ENCODE assay signal across 8 cellular contexts in the genomic region with DNA sequence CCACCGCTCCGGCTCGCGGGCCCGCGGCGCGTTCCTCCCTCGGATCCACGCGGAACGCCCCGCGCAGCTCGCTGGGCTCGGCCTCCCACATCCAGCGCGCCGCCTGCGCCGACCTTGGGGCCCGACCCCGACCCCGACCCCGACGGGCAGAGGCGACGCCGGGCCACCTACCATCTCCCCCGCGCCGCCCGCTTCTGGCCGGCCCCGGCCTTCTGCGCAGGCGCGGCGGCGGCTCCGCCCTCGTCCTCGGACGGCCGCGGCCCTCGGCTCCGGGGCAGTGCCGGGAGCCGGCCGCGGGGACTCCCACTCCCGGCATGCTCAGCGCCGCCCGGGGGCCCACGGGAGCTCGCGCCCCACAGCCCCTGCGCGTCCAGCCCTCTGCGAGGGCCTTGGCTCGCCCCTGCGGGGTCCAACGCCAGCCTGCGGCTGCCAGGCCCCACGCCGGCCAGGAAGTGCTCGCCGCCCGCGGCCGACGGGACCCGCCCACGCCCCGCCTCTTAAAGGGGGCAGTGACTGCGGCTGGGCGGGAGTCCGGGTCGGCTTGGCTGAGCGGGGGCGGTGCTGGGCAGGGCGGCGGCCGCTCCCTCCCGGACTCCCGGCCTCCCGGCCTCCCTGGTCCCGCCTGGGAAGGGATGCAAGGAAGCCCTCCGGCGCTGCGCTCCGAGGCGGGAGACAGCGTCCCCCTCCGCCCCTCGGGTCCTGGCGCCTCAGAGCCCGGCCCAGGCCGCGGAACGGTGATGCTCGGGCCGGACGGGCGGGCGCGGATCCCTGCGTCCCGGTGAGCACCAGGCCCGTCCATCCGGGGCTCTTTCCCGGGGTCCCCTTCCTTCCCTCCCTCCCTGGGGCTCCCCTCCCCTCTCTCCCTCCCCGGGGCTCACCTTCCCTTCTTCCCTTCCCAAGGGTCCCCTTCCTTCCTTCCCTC. TPM values are rescaled to one million over a fixed set of nuclear protein-coding genes. Genes with fewer than 3 reads are reported as not detected.
DNase-seq lines count a peak whose midpoint lies in the region; ATAC-seq and TF ChIP-seq lines count a peak whose summit lies in the region.

A gene (minus strand): TSS at position 216 of the 922 bp plus-strand sequence. CDS start 42 bp downstream, at position 174.

- intact Hi-C loops in esophagus squamous epithelium (cut with DNase I): no loop called here

- DNase-seq in DMS 273 (lab: John Stamatoyannopoulos, UW; ENCODE audit: unreplicated experiment): peak; percentile 90
- peak in 72 of 76 experiments; percentile 16 to 90 (median 77) for DNase-seq in HUDEP-2 (lab: John Stamatoyannopoulos, UW; ENCODE audit: unreplicated experiment in 76 of 76)
- DNase-seq in activated T-cell treated with anti-CD3 and anti-CD28 coated beads, Interleukin-2, amount 50 U/mL, for 4 hours: peak; percentile 53
- DNase-seq in esophagus squamous epithelium (lab: John Stamatoyannopoulos, UW): peak; percentile 27
- peak; percentile 86 for DNase-seq in naive B cell
- peak; percentile 85 to 96 for DNase-seq in stimulated activated effector memory CD8-positive, alpha-beta T cell treated with anti-CD3 and anti-CD28 coated beads, Interleukin-12 subunit alpha, Interleukin-12 subunit beta, amount 100 ng/mL, for 72 hours (ENCODE audit: low spot score in 2 of 2)

- peak within 1 kb of the TSS; percentile 93 for H3K4me3 Mint-ChIP-seq in activated T-cell treated with anti-CD3 and anti-CD28 coated beads, Interleukin-2, amount 50 U/mL, for 4 hours
- peak within 1 kb of the TSS; percentile 87 to 95 (median 90) for H3K4me3 Mint-ChIP-seq in naive B cell
- H3K4me3 Mint-ChIP-seq in stimulated activated effector memory CD8-positive, alpha-beta T cell treated with anti-CD3 and anti-CD28 coated beads, Interleukin-12 subunit alpha, Interleukin-12 subunit beta, amount 100 ng/mL, for 72 hours: peak within 1 kb of the TSS; percentile 83

- H3K27ac ChIP-seq in esophagus squamous epithelium: peak within 1 kb of the TSS; percentile 88 to 94 (median 92)

- no peaks in the 10 kb centered on the region for H3K27me3 Mint-ChIP-seq in activated T-cell treated with anti-CD3 and anti-CD28 coated beads, Interleukin-2, amount 50 U/mL, for 4 hours (ENCODE audit: low read depth)
- no peaks in the 10 kb centered on the region for H3K27me3 Mint-ChIP-seq in naive B cell

- 0 to 4% methylated on average over 5 to 10 of the region's 115 CpGs for WGBS in esophagus squamous epithelium, 2 donors

- TF ChIP-seq CTCF in esophagus squamous epithelium (IDR thresholded peaks at IDR 0.05): peak in 1 of 6 experiments; percentile 22

- peaks cover 30 to 78% (median 32%) of the 10 kb centered on the region in 3 donors for H3K4me1 ChIP-seq in esophagus squamous epithelium

- peak within 1 kb of the TSS in 5 of 6 donors; percentile 58 to 94 (median 80) for H3K27ac Mint-ChIP-seq in naive B cell
- H3K27ac Mint-ChIP-seq in stimulated activated effector memory CD8-positive, alpha-beta T cell treated with anti-CD3 and anti-CD28 coated beads, Interleukin-12 subunit alpha, Interleukin-12 subunit beta, amount 100 ng/mL, for 72 hours: peak within 1 kb of the TSS; percentile 77

- H3K36me3 ChIP-seq in esophagus squamous epithelium: peaks cover 3 to 9% (median 4%) of the 10 kb centered on the region in 3 donors

- H3K9me3 Mint-ChIP-seq in activated T-cell treated with anti-CD3 and anti-CD28 coated beads, Interleukin-2, amount 50 U/mL, for 4 hours: no peaks in the 10 kb centered on the region
- no peaks in the 10 kb centered on the region for H3K9me3 Mint-ChIP-seq in naive B cell
- H3K9me3 Mint-ChIP-seq in stimulated activated effector memory CD8-positive, alpha-beta T cell treated with anti-CD3 and anti-CD28 coated beads, Interleukin-12 subunit alpha, Interleukin-12 subunit beta, amount 100 ng/mL, for 72 hours: no peaks in the 10 kb centered on the region

- peaks cover 6% of the 10 kb centered on the region for H3K36me3 Mint-ChIP-seq in activated T-cell treated with anti-CD3 and anti-CD28 coated beads, Interleukin-2, amount 50 U/mL, for 4 hours (ENCODE audit: insufficient read depth)
- peaks cover 0 to 5% of the 10 kb centered on the region in 2 donors for H3K36me3 Mint-ChIP-seq in naive B cell
- H3K36me3 Mint-ChIP-seq in stimulated activated effector memory CD8-positive, alpha-beta T cell treated with anti-CD3 and anti-CD28 coated beads, Interleukin-12 subunit alpha, Interleukin-12 subunit beta, amount 100 ng/mL, for 72 hours: peaks cover 26% of the 10 kb centered on the region

- peak in 3 of 4 donors; percentile 40 to 84 (median 79) for TF ChIP-seq POLR2A in esophagus squamous epithelium (IDR thresholded peaks at IDR 0.05)

- H3K4me1 Mint-ChIP-seq in activated T-cell treated with anti-CD3 and anti-CD28 coated beads, Interleukin-2, amount 50 U/mL, for 4 hours (ENCODE audit: low read depth): peaks cover 60% of the 10 kb centered on the region
- peaks cover 28 to 52% (median 51%) of the 10 kb centered on the region in 3 donors for H3K4me1 Mint-ChIP-seq in naive B cell
- peaks cover 54% of the 10 kb centered on the region for H3K4me1 Mint-ChIP-seq in stimulated activated effector memory CD8-positive, alpha-beta T cell treated with anti-CD3 and anti-CD28 coated beads, Interleukin-12 subunit alpha, Interleukin-12 subunit beta, amount 100 ng/mL, for 72 hours

- H3K27me3 ChIP-seq in esophagus squamous epithelium: no peaks in the 10 kb centered on the region

- ATAC-seq in GM21390 (IDR thresholded peaks at IDR 0.05; ENCODE audit: unreplicated experiment): peak; percentile 80
- ATAC-seq in activated T-cell treated with anti-CD3 and anti-CD28 coated beads, Interleukin-2, amount 50 U/mL, for 4 hours: peak; percentile 78 to 81
- peak; percentile 76 to 80 for ATAC-seq in naive B cell (ENCODE audit: low read depth in 2 of 2)
- peak; percentile 83 for ATAC-seq in stimulated activated effector memory CD8-positive, alpha-beta T cell treated with anti-CD3 and anti-CD28 coated beads, Interleukin-12 subunit alpha, Interleukin-12 subunit beta, amount 100 ng/mL, for 72 hours

- H3K9me3 ChIP-seq in esophagus squamous epithelium: no peaks in the 10 kb centered on the region

- peak within 1 kb of the TSS; percentile 83 to 95 (median 90) for H3K4me3 ChIP-seq in esophagus squamous epithelium

TF ChIP-seq in PFSK-1, 5 proteins besides CTCF, POLR2A, EP300 and RAD21:
- peak; percentile 53; the same call in 1 of the 2 replicates for TF ChIP-seq TAF1 (IDR thresholded peaks at IDR 0.05; ENCODE audit: borderline replicate concordance, insufficient read depth, low read length)
- peak; percentile 47 for TF ChIP-seq POLR2AphosphoS5 (IDR thresholded peaks at IDR 0.05; ENCODE audit: low read depth, low read length)
- no peak; the same call in 1 of the 2 replicates for TF ChIP-seq SIN3A (IDR thresholded peaks at IDR 0.05; ENCODE audit: borderline replicate concordance, insufficient read depth, low read length)
- TF ChIP-seq, protein P1, sequence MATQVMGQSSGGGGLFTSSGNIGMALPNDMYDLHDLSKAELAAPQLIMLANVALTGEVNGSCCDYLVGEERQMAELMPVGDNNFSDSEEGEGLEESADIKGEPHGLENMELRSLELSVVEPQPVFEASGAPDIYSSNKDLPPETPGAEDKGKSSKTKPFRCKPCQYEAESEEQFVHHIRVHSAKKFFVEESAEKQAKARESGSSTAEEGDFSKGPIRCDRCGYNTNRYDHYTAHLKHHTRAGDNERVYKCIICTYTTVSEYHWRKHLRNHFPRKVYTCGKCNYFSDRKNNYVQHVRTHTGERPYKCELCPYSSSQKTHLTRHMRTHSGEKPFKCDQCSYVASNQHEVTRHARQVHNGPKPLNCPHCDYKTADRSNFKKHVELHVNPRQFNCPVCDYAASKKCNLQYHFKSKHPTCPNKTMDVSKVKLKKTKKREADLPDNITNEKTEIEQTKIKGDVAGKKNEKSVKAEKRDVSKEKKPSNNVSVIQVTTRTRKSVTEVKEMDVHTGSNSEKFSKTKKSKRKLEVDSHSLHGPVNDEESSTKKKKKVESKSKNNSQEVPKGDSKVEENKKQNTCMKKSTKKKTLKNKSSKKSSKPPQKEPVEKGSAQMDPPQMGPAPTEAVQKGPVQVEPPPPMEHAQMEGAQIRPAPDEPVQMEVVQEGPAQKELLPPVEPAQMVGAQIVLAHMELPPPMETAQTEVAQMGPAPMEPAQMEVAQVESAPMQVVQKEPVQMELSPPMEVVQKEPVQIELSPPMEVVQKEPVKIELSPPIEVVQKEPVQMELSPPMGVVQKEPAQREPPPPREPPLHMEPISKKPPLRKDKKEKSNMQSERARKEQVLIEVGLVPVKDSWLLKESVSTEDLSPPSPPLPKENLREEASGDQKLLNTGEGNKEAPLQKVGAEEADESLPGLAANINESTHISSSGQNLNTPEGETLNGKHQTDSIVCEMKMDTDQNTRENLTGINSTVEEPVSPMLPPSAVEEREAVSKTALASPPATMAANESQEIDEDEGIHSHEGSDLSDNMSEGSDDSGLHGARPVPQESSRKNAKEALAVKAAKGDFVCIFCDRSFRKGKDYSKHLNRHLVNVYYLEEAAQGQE (IDR thresholded peaks at IDR 0.05; ENCODE audit: insufficient read depth in 1 of 2, low read depth in 2 of 2, low read length in 2 of 2): no peak
- TF ChIP-seq FOXP2 (optimal IDR thresholded peaks at IDR 0.05; ENCODE audit: borderline replicate concordance, extremely low read depth, extremely low read length, insufficient read depth): peak; percentile 64
TF ChIP-seq in PFSK-1: peak in this region for 3.

RNA-seq across cellular contexts. Expression of the gene that starts here (rescaled TPM):
- 10.1 TPM for polyA plus RNA-seq in PFSK-1 (2012; ENCODE audit: insufficient read length, low read depth)
- total RNA-seq in activated T-cell treated with anti-CD3 and anti-CD28 coated beads, Interleukin-2, amount 50 U/mL, for 4 hours: 10 to 100 TPM; 11.1 to 13.7 (median 12.4) TPM
- total RNA-seq in esophagus squamous epithelium: 10 to 100 TPM in 1 of 4 donors, 1 to 10 TPM in 3; 4.7 to 14.1 (median 7.7) TPM
- polyA plus RNA-seq in naive B cell (ENCODE audit: low read depth in 6 of 6): 10 to 100 TPM in 1 of 6 donors, 1 to 10 TPM in 5; 4.9 to 22.3 (median 7.1) TPM

Comparison
In these comparisons a context has a peak if more than half of its experiments do, and no peak if none do; other contexts are left out.
1. Peak in every context shown above with its lines: DNase-seq, ATAC-seq, H3K4me3 ChIP-seq and H3K27ac ChIP-seq.
2. DNase-seq: peak in every context shown above with its lines; median percentile 90 in stimulated activated effector memory CD8-positive, alpha-beta T cell treated with anti-CD3 and anti-CD28 coated beads, Interleukin-12 subunit alpha, Interleukin-12 subunit beta, amount 100 ng/mL, for 72 hours; 90 in DMS 273; 86 in naive B cell; 77 in HUDEP-2; 53 in activated T-cell treated with anti-CD3 and anti-CD28 coated beads, Interleukin-2, amount 50 U/mL, for 4 hours; 27 in esophagus squamous epithelium.